ENCODE assay signal across 13 cellular contexts in the genomic region with DNA sequence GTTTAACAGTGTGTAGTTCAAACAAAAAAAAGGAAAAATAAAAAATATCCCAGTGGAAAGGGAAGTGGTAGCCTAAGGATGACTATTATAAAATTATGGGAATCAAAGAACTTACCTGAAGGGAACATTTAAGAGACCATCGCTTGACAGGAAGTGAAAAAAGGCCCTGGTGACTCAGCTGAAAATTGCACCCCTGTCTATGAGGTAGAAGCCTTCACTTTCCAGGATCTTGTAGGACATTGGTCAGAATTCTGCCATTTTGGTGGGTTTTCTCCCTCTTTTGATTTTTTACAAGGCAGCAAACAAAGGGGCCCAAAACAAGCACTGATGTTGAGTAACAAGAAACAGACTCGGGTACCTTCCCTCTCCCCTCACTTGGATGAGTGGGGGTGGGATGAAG. TPM values are rescaled to one million over a fixed set of nuclear protein-coding genes. Genes with fewer than 3 reads are reported as not detected.
A peak's percentile ranks its signal among the peaks of the same experiment; 100 is the strongest.
DNase-seq lines count a peak whose midpoint lies in the region; ATAC-seq, FAIRE-seq and TF ChIP-seq lines count a peak whose summit lies in the region.
"Had no signal": no experiment of that assay in that cellular context is flagged by ENCODE, and none has a peak within 500 bp of the region (broad histone marks: within the 10 kb centered on the region; RNA-seq: fewer than 3 reads in every experiment).

No MANE protein-coding gene starts in this region.

- H3K9me3 ChIP-seq in K562 (replicated peaks; ENCODE audit: control insufficient read depth, insufficient read depth, low read depth, low read length): no peaks in the 10 kb centered on the region

- H3K79me2 ChIP-seq in K562 (ENCODE audit: control insufficient read depth, insufficient read depth, low read length): peaks cover 3% of the 10 kb centered on the region

- no peak overlapping the region for H3K4me2 ChIP-seq in K562 (ENCODE audit: insufficient read depth, low read length)

- FAIRE-seq in K562 (lab: Jason Lieb, UNC): no peak
- FAIRE-seq: colon had no signal

- CTCF ChIA-PET in K562 (lab: Yijun Ruan, JAX; ENCODE audit: low intra/inter-chr PET ratio): no interaction called here

- in situ Hi-C loops in K562 (cut with MboI): no loop called here

- no peaks in the 10 kb centered on the region for H3K9me3 Mint-ChIP-seq in stimulated activated naive CD8-positive, alpha-beta T cell treated with anti-CD3 and anti-CD28 coated beads, Interleukin-15, Interleukin-2, amounts not matched to agents 100 ng/mL and 50 ng/mL, for 24 hours
- H3K9me3 Mint-ChIP-seq in natural killer cell: no peaks in the 10 kb centered on the region

- H3K36me3 ChIP-seq in K562 (ENCODE audit: control insufficient read depth, insufficient read depth, low read length): peaks cover 94% of the 10 kb centered on the region

- no peak for TF ChIP-seq EP300 in K562 (IDR thresholded peaks at IDR 0.05; ENCODE audit: low read length)

- no peak overlapping the region for H2AFZ ChIP-seq in K562 (ENCODE audit: low read depth, low read length)

- H3K27me3 Mint-ChIP-seq in stimulated activated naive CD8-positive, alpha-beta T cell treated with anti-CD3 and anti-CD28 coated beads, Interleukin-15, Interleukin-2, amounts not matched to agents 100 ng/mL and 50 ng/mL, for 24 hours: no peaks in the 10 kb centered on the region
- no peaks in the 10 kb centered on the region for H3K27me3 Mint-ChIP-seq in natural killer cell (ENCODE audit: low read depth in 2 of 2)

- H3K4me1 ChIP-seq in K562 (replicated peaks in 1 of 2; ENCODE audit: control insufficient read depth in 2 of 2, insufficient read depth in 2 of 2, low read length in 2 of 2): no peaks in the 10 kb centered on the region

- no peak for ATAC-seq in stimulated activated naive CD8-positive, alpha-beta T cell treated with anti-CD3 and anti-CD28 coated beads, Interleukin-15, Interleukin-2, amounts not matched to agents 100 U/mL and 50 U/mL, for 24 hours
- peak; percentile 54 for ATAC-seq in K562
- peak in 1 of 3 donors; percentile 50 for ATAC-seq in natural killer cell

- H3K4me1 Mint-ChIP-seq in stimulated activated naive CD8-positive, alpha-beta T cell treated with anti-CD3 and anti-CD28 coated beads, Interleukin-15, Interleukin-2, amounts not matched to agents 100 ng/mL and 50 ng/mL, for 24 hours (ENCODE audit: low read depth): peaks cover 75% of the 10 kb centered on the region
- H3K4me1 Mint-ChIP-seq in natural killer cell: peaks cover 23 to 36% of the 10 kb centered on the region in 2 donors

- WGBS in K562 (ENCODE audit: insufficient coverage, low coverage, missing lambda C conversion rate): 60% methylated on average over 2 of the region's 2 CpGs

- peak overlapping the region; percentile 88 for H3K27ac Mint-ChIP-seq in stimulated activated naive CD8-positive, alpha-beta T cell treated with anti-CD3 and anti-CD28 coated beads, Interleukin-15, Interleukin-2, amounts not matched to agents 100 ng/mL and 50 ng/mL, for 24 hours
- peak overlapping the region; percentile 33 to 83 for H3K27ac Mint-ChIP-seq in natural killer cell

- TF ChIP-seq RAD21 in K562 (CRISPR knock-in tag; conservative IDR thresholded peaks at IDR 0.05 in 1 of 2, IDR thresholded peaks at IDR 0.05 in 1 of 2): no peak

- H3K4me3 Mint-ChIP-seq in stimulated activated naive CD8-positive, alpha-beta T cell treated with anti-CD3 and anti-CD28 coated beads, Interleukin-15, Interleukin-2, amounts not matched to agents 100 ng/mL and 50 ng/mL, for 24 hours: no peak overlapping the region
- H3K4me3 Mint-ChIP-seq in natural killer cell: no peak overlapping the region

- TF ChIP-seq POLR2A in K562 (conservative IDR thresholded peaks at IDR 0.05): no peak; the same call in 1 of the 2 replicates

- no TSS peak for BruUV-seq in K562 (replicated peaks; lab: Mats Ljungman, UMichigan)

- peaks cover 92% of the 10 kb centered on the region for H3K36me3 Mint-ChIP-seq in stimulated activated naive CD8-positive, alpha-beta T cell treated with anti-CD3 and anti-CD28 coated beads, Interleukin-15, Interleukin-2, amounts not matched to agents 100 ng/mL and 50 ng/mL, for 24 hours (ENCODE audit: low read depth)
- H3K36me3 Mint-ChIP-seq in natural killer cell: peaks cover 20% of the 10 kb centered on the region

- TF ChIP-seq CTCF in K562 (IDR thresholded peaks at IDR 0.05 in 2 of 3, conservative IDR thresholded peaks at IDR 0.05 in 1 of 3; ENCODE audit: insufficient read depth in 2 of 3, low read depth in 1 of 3, low read length in 3 of 3) (no peak), natural killer cell (IDR thresholded peaks at IDR 0.05) (no peak)

- peaks cover 3% of the 10 kb centered on the region for H3K9me1 ChIP-seq in K562 (ENCODE audit: control insufficient read depth, insufficient read depth, low read length)

- no peak overlapping the region for H3K4me3 ChIP-seq in K562

- no peak for DNase-seq in stimulated activated naive CD8-positive, alpha-beta T cell treated with anti-CD3 and anti-CD28 coated beads, Interleukin-15, Interleukin-2, amounts not matched to agents 100 U/mL and 50 U/mL, for 24 hours
- DNase-seq in K562 (ENCODE audit: extremely low read depth in 1 of 4, low spot score in 3 of 4) (no peak), natural killer cell (no peak), islet precursor cell (no peak), MV-4-11 (lab: John Stamatoyannopoulos, UW) (no peak), GOT3 (lab: John Stamatoyannopoulos, UW) (no peak), SIG-M5 (lab: John Stamatoyannopoulos, UW) (no peak)
- DNase-seq: Calu3, NCI-H1417 treated with DMSO at 0.1 percent for 48 hours had no signal

- no peak overlapping the region for H3K9ac ChIP-seq in K562 (ENCODE audit: insufficient read depth in 1 of 2, low read depth in 2 of 2, low read length in 2 of 2)

- H3K27me3 ChIP-seq in K562 (ENCODE audit: control insufficient read depth in 2 of 2, insufficient read depth in 2 of 2, low read length in 2 of 2): no peaks in the 10 kb centered on the region

- H4K20me1 ChIP-seq in K562 (replicated peaks; ENCODE audit: control insufficient read depth, insufficient read depth, low read length): no peaks in the 10 kb centered on the region

- H3K27ac ChIP-seq in K562 (ENCODE audit: extremely low read depth, low read depth, low read length): peak overlapping the region; percentile 53; the same call in 2 of the 3 replicates
- H3K27ac ChIP-seq: RWPE1 had no signal

- intact Hi-C loops in K562 (cut with micrococcal nuclease) (no loop called here), natural killer cell (cut with micrococcal nuclease) (no loop called here)

- POLR2A ChIA-PET in K562 (lab: Yijun Ruan, JAX): interaction anchor here (0.9 to 2.9 kb wide), 6 partner anchors 8 to 17 kb away, joined by 3 to 13 read pairs (median 5); no protein-coding TSS in a partner anchor

RNA-seq across cellular contexts. Expression of a gene that starts 15.6 kb away (rescaled TPM):
- total RNA-seq in K562 (2011; cell fraction: chromatin; rRNA removed; ENCODE audit: low replicate concordance): 606 and 912 TPM in 2 replicates
- total RNA-seq in K562 (2011; cell fraction: nucleolus; rRNA removed): 357 and 403 TPM in 2 replicates
- 494 and 663 TPM in 2 replicates for total RNA-seq in K562 (2011; cell fraction: nucleoplasm; rRNA removed)
- total RNA-seq in K562 (2014; rRNA removed): 330 and 355 TPM in 2 replicates
- total RNA-seq in K562 (2014; rRNA removed; fragmentation: Illumina TruSeq; extraction: Trizol): 165 and 171 TPM in 2 replicates
- total RNA-seq in K562 (2015; rRNA removed; fragmentation: Illumina TruSeq; extraction: Trizol): 182 and 189 TPM in 2 replicates
- total RNA-seq in K562 (2021): 216 and 224 TPM in 2 replicates
- polyA plus RNA-seq in K562 (2011; rRNA removed): 421 and 553 TPM in 2 replicates
- 303 and 320 TPM in 2 replicates for polyA plus RNA-seq in K562 (2011; cell fraction: cytosol; rRNA removed)
- 1,663 and 2,084 TPM in 2 replicates for polyA plus RNA-seq in K562 (2011; cell fraction: nucleus; rRNA removed)
- polyA plus RNA-seq in K562 (2012): 105 and 137 TPM in 2 replicates
- 160 and 185 TPM in 2 replicates for polyA plus RNA-seq in K562 (2014; fragmentation: Illumina TruSeq; extraction: Trizol)
- 10 to 100 TPM; 17.6 to 66.9 TPM for polyA plus RNA-seq in K562 (2014; fragmentation: Nextera tagmentation; extraction: Ambion mirVana)
- 252 and 270 TPM in 2 replicates for polyA plus RNA-seq in K562 (2014; rRNA removed)
- polyA minus RNA-seq in K562 (2011; rRNA and poly(A)+ RNA removed): 387 and 408 TPM in 2 replicates
- 127 and 132 TPM in 2 replicates for polyA minus RNA-seq in K562 (2011; cell fraction: cytosol; rRNA and poly(A)+ RNA removed)
- polyA minus RNA-seq in K562 (2011; cell fraction: nucleus; rRNA and poly(A)+ RNA removed): 457 and 507 TPM in 2 replicates
- total RNA-seq in natural killer cell: 100 to 1,000 TPM; 571 to 752 (median 578) TPM

RNA-seq across cellular contexts. Expression of a gene that starts 22.6 kb away (rescaled TPM):
- 28.0 and 28.7 TPM in 2 replicates for total RNA-seq in K562 (2011; cell fraction: chromatin; rRNA removed; ENCODE audit: low replicate concordance)
- 33.2 and 33.5 TPM in 2 replicates for total RNA-seq in K562 (2011; cell fraction: nucleolus; rRNA removed)
- 37.2 and 51.0 TPM in 2 replicates for total RNA-seq in K562 (2011; cell fraction: nucleoplasm; rRNA removed)
- total RNA-seq in K562 (2014; rRNA removed) (8.8 and 10.9 TPM in 2 replicates), K562 (2014; rRNA removed; fragmentation: Illumina TruSeq; extraction: Trizol) (9.6 and 10.8 TPM in 2 replicates), K562 (2015; rRNA removed; fragmentation: Illumina TruSeq; extraction: Trizol) (7.1 and 7.4 TPM in 2 replicates), K562 (2021) (10.6 and 12.2 TPM in 2 replicates), natural killer cell (under 1 TPM in 1 of 3 donors, not detected in 2; 0.25 TPM)
- polyA plus RNA-seq in K562 (2011; rRNA removed) (44.8 and 49.1 TPM in 2 replicates), K562 (2014; fragmentation: Illumina TruSeq; extraction: Trizol) (18.7 and 23.6 TPM in 2 replicates), K562 (2014; fragmentation: Nextera tagmentation; extraction: Ambion mirVana) (1 to 10 TPM; 7.6 to 8.5 TPM), K562 (2014; rRNA removed) (13.7 and 19.7 TPM in 2 replicates)
- polyA plus RNA-seq in K562 (2011; cell fraction: cytosol; rRNA removed): 32.6 and 47.4 TPM in 2 replicates
- polyA plus RNA-seq in K562 (2011; cell fraction: nucleus; rRNA removed): 8.3 and 16.8 TPM in 2 replicates
- 11.4 and 20.4 TPM in 2 replicates for polyA plus RNA-seq in K562 (2012)
- 21.7 and 25.7 TPM in 2 replicates for polyA minus RNA-seq in K562 (2011; rRNA and poly(A)+ RNA removed)
- polyA minus RNA-seq in K562 (2011; cell fraction: cytosol; rRNA and poly(A)+ RNA removed): 8.5 and 11.5 TPM in 2 replicates
- 4.0 and 8.4 TPM in 2 replicates for polyA minus RNA-seq in K562 (2011; cell fraction: nucleus; rRNA and poly(A)+ RNA removed)

RNA-seq across cellular contexts. Expression of a gene that starts 35.5 kb away (rescaled TPM):
- total RNA-seq in K562 (2011; cell fraction: chromatin; rRNA removed; ENCODE audit: low replicate concordance): 0.23 TPM in 1 of 2 replicates, not detected in the other
- 0.26 and 0.33 TPM in 2 replicates for total RNA-seq in K562 (2011; cell fraction: nucleolus; rRNA removed)
- not detected in 2 replicates for total RNA-seq in K562 (2011; cell fraction: nucleoplasm; rRNA removed)
- 0.09 and 0.41 TPM in 2 replicates for total RNA-seq in K562 (2014; rRNA removed)
- not detected in 2 replicates for total RNA-seq in K562 (2014; rRNA removed; fragmentation: Illumina TruSeq; extraction: Trizol)
- total RNA-seq in K562 (2015; rRNA removed; fragmentation: Illumina TruSeq; extraction: Trizol): not detected in 2 replicates
- 0.13 and 0.55 TPM in 2 replicates for total RNA-seq in K562 (2021)
- 0.07 and 0.18 TPM in 2 replicates for polyA plus RNA-seq in K562 (2011; rRNA removed)
- 0.13 and 0.24 TPM in 2 replicates for polyA plus RNA-seq in K562 (2011; cell fraction: cytosol; rRNA removed)
- polyA plus RNA-seq in K562 (2011; cell fraction: nucleus; rRNA removed): 0.10 TPM in 2 replicates
- polyA plus RNA-seq in K562 (2012): 0.07 and 0.15 TPM in 2 replicates
- polyA plus RNA-seq in K562 (2014; fragmentation: Illumina TruSeq; extraction: Trizol): 0.07 and 0.28 TPM in 2 replicates
- not detected for polyA plus RNA-seq in K562 (2014; fragmentation: Nextera tagmentation; extraction: Ambion mirVana)
- polyA plus RNA-seq in K562 (2014; rRNA removed): 0.20 and 0.27 TPM in 2 replicates
- polyA minus RNA-seq in K562 (2011; rRNA and poly(A)+ RNA removed): 0.09 TPM in 1 of 2 replicates, not detected in the other
- polyA minus RNA-seq in K562 (2011; cell fraction: cytosol; rRNA and poly(A)+ RNA removed): 0.38 TPM in 1 of 2 replicates, not detected in the other
- polyA minus RNA-seq in K562 (2011; cell fraction: nucleus; rRNA and poly(A)+ RNA removed): 0.22 TPM in 1 of 2 replicates, not detected in the other
- total RNA-seq in natural killer cell: not detected
- total RNA-seq: activated CD8-positive, alpha-beta memory T cell treated with anti-CD3 and anti-CD28 coated beads for 36 hours; Calu3 had no signal

Comparison
In these comparisons a context has a peak if more than half of its experiments do, and no peak if none do; other contexts are left out.
1. RNA of a gene that starts 22.6 kb away (total RNA-seq): 7.1 to 51.0 TPM in K562; 0.25 TPM in natural killer cell; every median in the first group is over 4 times any median in the second.